In the genomic region with DNA sequence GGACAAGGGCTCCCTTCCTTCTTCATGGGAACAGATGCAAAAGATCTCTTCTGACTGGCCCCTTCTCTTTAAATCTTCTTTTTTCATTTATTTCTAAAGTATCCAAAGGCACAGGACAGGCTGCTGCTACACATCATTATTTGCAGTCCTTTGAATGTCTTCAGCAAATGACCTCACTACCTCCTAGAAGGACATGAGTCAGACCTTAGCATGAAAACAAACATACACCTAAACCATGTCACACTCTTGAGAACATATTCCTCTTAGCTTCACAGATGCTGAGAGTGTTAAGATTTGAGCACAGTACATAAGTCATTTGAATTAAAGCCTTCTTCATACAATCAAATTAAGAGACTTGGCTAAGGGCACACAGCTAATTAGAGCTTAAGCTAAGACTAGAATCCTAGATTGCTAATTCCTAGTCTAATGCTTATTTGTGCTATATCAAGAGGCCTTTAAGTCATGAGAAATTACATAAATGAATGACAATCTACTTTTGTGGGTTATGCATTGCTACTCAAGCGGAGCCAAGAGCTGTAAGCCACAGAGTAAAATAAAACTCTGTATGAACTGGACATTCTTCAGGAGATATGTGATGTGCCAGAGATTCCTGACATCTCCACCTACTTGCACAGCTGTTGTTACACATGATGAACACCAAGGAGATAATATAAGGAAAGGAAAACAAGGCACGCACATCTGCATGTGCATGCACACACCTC, we compare ENCODE assay signal across 8 cellular contexts.
DNase-seq lines count a peak whose midpoint lies in the region; ATAC-seq and TF ChIP-seq lines count a peak whose summit lies in the region.

No MANE protein-coding gene starts in this region.

- DNase-seq in MCF 10A (ENCODE audit: unreplicated experiment) (peak; percentile 57), breast epithelium (ENCODE audit: low spot score in 2 of 2) (no peak), chondrocyte (ENCODE audit: low spot score) (no peak), inferior parietal cortex (ENCODE audit: extremely low spot score) (no peak), OCI-M1 (lab: John Stamatoyannopoulos, UW) (no peak), NCI-H345 (lab: John Stamatoyannopoulos, UW) (no peak)
- DNase-seq in stimulated activated CD8-positive, alpha-beta memory T cell treated with anti-CD3 and anti-CD28 coated beads, Interleukin-4, amount 100 ng/mL, for 48 hours: no peak

- POLR2A ChIA-PET in MCF 10A (lab: Yijun Ruan, JAX): interaction anchor here (0.5 to 1.5 kb wide), 8 partner anchors 9 to 425 kb away, joined by 3 to 4 read pairs (median 3); no protein-coding TSS in a partner anchor

- no peak for TF ChIP-seq POLR2A in breast epithelium (IDR thresholded peaks at IDR 0.05)

- H3K27ac ChIP-seq in breast epithelium: no peak overlapping the region

- H3K27me3 Mint-ChIP-seq in MCF 10A (ENCODE audit: insufficient read depth, unreplicated experiment) (no peaks in the 10 kb centered on the region), chondrocyte (ENCODE audit: low read depth) (no peaks in the 10 kb centered on the region)

- peaks cover 21% of the 10 kb centered on the region for H3K4me1 Mint-ChIP-seq in MCF 10A (ENCODE audit: insufficient read depth, unreplicated experiment)
- peaks cover 36% of the 10 kb centered on the region for H3K4me1 Mint-ChIP-seq in chondrocyte (ENCODE audit: low read depth)

- H3K36me3 Mint-ChIP-seq in MCF 10A (ENCODE audit: insufficient read depth, unreplicated experiment) (no peaks in the 10 kb centered on the region), chondrocyte (ENCODE audit: low read depth) (peaks cover 7% of the 10 kb centered on the region)

- no peaks in the 10 kb centered on the region for H3K9me3 ChIP-seq in breast epithelium

- no peaks in the 10 kb centered on the region for H3K27me3 ChIP-seq in breast epithelium

- intact Hi-C loops in MCF 10A (cut with micrococcal nuclease) (no loop called here), breast epithelium (cut with DNase I; ENCODE audit: low total_unique reads) (no loop called here)

- H3K27ac Mint-ChIP-seq in MCF 10A (ENCODE audit: low read depth, unreplicated experiment) (peak overlapping the region; percentile 82), chondrocyte (ENCODE audit: unreplicated experiment) (peak overlapping the region; percentile 18)

- ATAC-seq in HG03064 (IDR thresholded peaks at IDR 0.05; ENCODE audit: low read depth, unreplicated experiment): peak; percentile 88

- H3K4me3 Mint-ChIP-seq in MCF 10A (ENCODE audit: unreplicated experiment) (no peak overlapping the region), chondrocyte (ENCODE audit: unreplicated experiment) (no peak overlapping the region)

- no TSS peak for BruUV-seq in MCF 10A (replicated peaks; lab: Mats Ljungman, UMichigan)

- no peak overlapping the region for H3K4me3 ChIP-seq in breast epithelium

- no peaks in the 10 kb centered on the region for H3K36me3 ChIP-seq in breast epithelium

- H3K9me3 Mint-ChIP-seq in MCF 10A (ENCODE audit: unreplicated experiment) (no peaks in the 10 kb centered on the region), chondrocyte (ENCODE audit: low read depth) (peaks cover 2% of the 10 kb centered on the region)

- no peaks in the 10 kb centered on the region for H3K4me1 ChIP-seq in breast epithelium

- no peak for TF ChIP-seq CTCF in MCF 10A (IDR thresholded peaks at IDR 0.05; ENCODE audit: unreplicated experiment)
- TF ChIP-seq CTCF in breast epithelium (IDR thresholded peaks at IDR 0.05): no peak
- TF ChIP-seq CTCF in chondrocyte (IDR thresholded peaks at IDR 0.05): no peak

- CTCF ChIA-PET in MCF 10A (lab: Yijun Ruan, JAX): interaction anchor here (0.8 kb wide), 1 partner anchor 10 kb away, joined by 3 read pairs; no protein-coding TSS in a partner anchor
